ENCODE assay signal across 8 cellular contexts in the genomic region with DNA sequence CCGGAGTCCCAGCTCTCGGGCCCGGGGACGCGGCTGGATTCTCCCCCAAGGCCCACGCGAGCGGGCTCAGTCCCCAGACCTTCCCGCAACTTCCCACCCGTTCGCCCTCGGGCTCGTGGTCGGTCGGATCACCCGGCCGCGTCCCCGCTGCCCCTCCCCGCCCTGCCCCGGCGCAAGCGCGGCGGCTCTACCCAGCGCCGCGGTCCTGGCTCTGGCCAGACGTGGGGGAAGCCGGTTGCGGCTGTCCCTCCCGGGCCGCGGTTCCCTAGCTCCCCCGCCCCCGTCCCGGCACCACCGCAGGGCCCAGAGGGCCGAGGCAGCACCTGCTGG.
DNase-seq lines count a peak whose midpoint lies in the region; ATAC-seq and TF ChIP-seq lines count a peak whose summit lies in the region.

No MANE protein-coding gene starts in this region.

- H3K27ac Mint-ChIP-seq in stimulated activated naive CD8-positive, alpha-beta T cell treated with anti-CD3 and anti-CD28 coated beads, Interleukin-15, amount 100 ng/mL, for 72 hours, result peak overlapping the region in 1 of 2 donors; percentile 100

- H3K9me3 Mint-ChIP-seq in stimulated activated naive CD8-positive, alpha-beta T cell treated with anti-CD3 and anti-CD28 coated beads, Interleukin-15, amount 100 ng/mL, for 72 hours, result no peaks in the 10 kb centered on the region

- no peaks in the 10 kb centered on the region for H3K9me3 ChIP-seq in adipocyte (ENCODE audit: control insufficient read depth, low read length)

- peak overlapping the region; percentile 99 for H3K9ac ChIP-seq in adipocyte (ENCODE audit: low read length)

- H3K4me3 Mint-ChIP-seq in stimulated activated naive CD8-positive, alpha-beta T cell treated with anti-CD3 and anti-CD28 coated beads, Interleukin-15, amount 100 ng/mL, for 72 hours, result peak overlapping the region; percentile 91 to 94

- TF ChIP-seq CTCF in AG09309 (IDR thresholded peaks at IDR 0.05; ENCODE audit: control insufficient read depth, insufficient read depth, low read depth, low read length, missing control alignments), result no peak

- no peaks in the 10 kb centered on the region for H3K27me3 Mint-ChIP-seq in stimulated activated naive CD8-positive, alpha-beta T cell treated with anti-CD3 and anti-CD28 coated beads, Interleukin-15, amount 100 ng/mL, for 72 hours

- no peaks in the 10 kb centered on the region for H3K36me3 ChIP-seq in adipocyte (ENCODE audit: control insufficient read depth, insufficient read depth, low read length, severe bottlenecking)

- peaks cover 36% of the 10 kb centered on the region for H3K4me1 ChIP-seq in adipocyte (ENCODE audit: control insufficient read depth, insufficient read depth, low read length)

- ATAC-seq in GM18870 (IDR thresholded peaks at IDR 0.05; ENCODE audit: unreplicated experiment) (peak; percentile 19), HG03457 (IDR thresholded peaks at IDR 0.05; ENCODE audit: unreplicated experiment) (peak; percentile 14)
- ATAC-seq in stimulated activated naive CD8-positive, alpha-beta T cell treated with anti-CD3 and anti-CD28 coated beads, Interleukin-15, amount 100 ng/mL, for 72 hours, result no peak

- peak overlapping the region; percentile 74 for H3K4me3 ChIP-seq in AG09309 (ENCODE audit: control insufficient read depth, low read depth, low read length)
- peak overlapping the region; percentile 93 for H3K4me3 ChIP-seq in adipocyte (ENCODE audit: low read length)

- peaks cover 54% of the 10 kb centered on the region for H3K4me1 Mint-ChIP-seq in stimulated activated naive CD8-positive, alpha-beta T cell treated with anti-CD3 and anti-CD28 coated beads, Interleukin-15, amount 100 ng/mL, for 72 hours

- no peak for DNase-seq in AG09309 (ENCODE audit: low read depth)
- DNase-seq in adipocyte (ENCODE audit: low read depth), result peak; percentile 63
- DNase-seq in iris pigment epithelial cell (ENCODE audit: low read depth), result peak; percentile 54
- DNase-seq in stimulated activated naive CD8-positive, alpha-beta T cell treated with anti-CD3 and anti-CD28 coated beads, Interleukin-15, amount 100 ng/mL, for 72 hours, result no peak
- DNase-seq in stimulated activated naive CD4-positive, alpha-beta T cell (lab: John Stamatoyannopoulos, UW), result no peak
- DNase-seq in foreskin melanocyte, result no peak

- H3K27me3 ChIP-seq in adipocyte (replicated peaks; ENCODE audit: control insufficient read depth, insufficient read depth, low read length), result no peaks in the 10 kb centered on the region

Comparison
In these comparisons a context has a peak if more than half of its experiments do, and no peak if none do; other contexts are left out.
1. DNase-seq: peak in adipocyte (single experiment) and iris pigment epithelial cell (single experiment); none in AG09309 (single experiment), stimulated activated naive CD8-positive, alpha-beta T cell treated with anti-CD3 and anti-CD28 coated beads, Interleukin-15, amount 100 ng/mL, for 72 hours (0 of 2), stimulated activated naive CD4-positive, alpha-beta T cell (0 of 6) and foreskin melanocyte (single experiment).